ENCODE assay signal across 13 cellular contexts in the genomic region with DNA sequence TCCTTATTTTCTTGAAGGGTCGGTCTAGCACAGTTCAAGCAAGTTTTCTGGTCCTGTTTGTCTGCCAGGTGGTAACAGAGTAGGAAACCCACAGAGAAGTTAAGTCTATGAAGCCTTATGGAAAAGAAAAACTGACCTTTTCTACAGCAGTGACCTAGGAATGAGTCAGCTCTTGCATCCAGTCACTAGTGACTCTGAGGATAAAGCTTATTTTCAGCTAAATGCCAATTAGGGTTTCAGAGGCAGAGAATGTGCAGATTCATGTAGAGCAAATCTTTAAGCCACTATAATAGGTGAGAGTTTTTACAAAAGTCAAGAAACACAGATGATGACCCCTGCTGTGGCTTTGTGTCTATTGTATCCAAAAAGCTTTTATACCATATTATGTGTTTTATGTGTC.
DNase-seq lines count a peak whose midpoint lies in the region; ATAC-seq and TF ChIP-seq lines count a peak whose summit lies in the region.
"Had no signal": no experiment of that assay in that cellular context is flagged by ENCODE, and none has a peak within 500 bp of the region (broad histone marks: within the 10 kb centered on the region; RNA-seq: fewer than 3 reads in every experiment).

No MANE protein-coding gene starts in this region.

- H3K36me3 Mint-ChIP-seq in brain = no peaks in the 10 kb centered on the region

- H3K9me3 Mint-ChIP-seq in brain = no peaks in the 10 kb centered on the region

- H3K4me1 Mint-ChIP-seq in brain = peaks cover 8% of the 10 kb centered on the region

- H3K4me1 ChIP-seq in left lung (no peaks in the 10 kb centered on the region), PC-9 (replicated peaks; ENCODE audit: insufficient read depth) (peaks cover 6% of the 10 kb centered on the region; the same call in 1 of the 2 replicates)
- H3K4me1 ChIP-seq: Peyer's patch, right lobe of liver had no signal

- no peak overlapping the region for H2AFZ ChIP-seq in PC-9

- intact Hi-C loops in left lung (cut with DNase I) = no loop called here
- intact Hi-C loops in PC-9 (cut with micrococcal nuclease; ENCODE audit: unreplicated experiment) = no loop called here

- no peak overlapping the region for H3K4me2 ChIP-seq in PC-9

- H3K27me3 ChIP-seq in left lung (no peaks in the 10 kb centered on the region), PC-9 (ENCODE audit: insufficient read depth, low read depth) (no peaks in the 10 kb centered on the region)
- H3K27me3 ChIP-seq: Peyer's patch, right lobe of liver had no signal

- H3K79me2 ChIP-seq in PC-9 (ENCODE audit: low read depth) = no peaks in the 10 kb centered on the region

- H3K9me3 ChIP-seq in left lung (no peaks in the 10 kb centered on the region), PC-9 (ENCODE audit: insufficient read depth, low read depth) (no peaks in the 10 kb centered on the region)
- H3K9me3 ChIP-seq: Peyer's patch, right lobe of liver had no signal

- H4K20me1 ChIP-seq in PC-9 (ENCODE audit: insufficient read depth) = no peaks in the 10 kb centered on the region

- no TSS peak for BruUV-seq in PC-9 (replicated peaks; lab: Mats Ljungman, UMichigan)

- H3K36me3 ChIP-seq in left lung (no peaks in the 10 kb centered on the region), PC-9 (ENCODE audit: low read depth) (no peaks in the 10 kb centered on the region)
- H3K36me3 ChIP-seq: Peyer's patch, right lobe of liver had no signal

- ATAC-seq in left lung = peak; percentile 39
- ATAC-seq: left colon had no signal

- DNase-seq in AG08396 (ENCODE audit: low spot score) = peak; percentile 64
- DNase-seq in HT1080 (ENCODE audit: low read depth) = peak; percentile 81
- no peak for DNase-seq in left lung
- DNase-seq in activated T-cell treated with anti-CD3 and anti-CD28 coated beads for 4 hours = no peak
- no peak for DNase-seq in PC-9
- no peak for DNase-seq in NCI-H1930 (lab: John Stamatoyannopoulos, UW)
- DNase-seq in activated CD4-positive, alpha-beta T cell treated with anti-CD3 and anti-CD28 coated beads, Interleukin-2, amount 50 U/mL, for 48 hours = no peak
- DNase-seq: activated CD4-positive, alpha-beta T cell treated with anti-CD3 and anti-CD28 coated beads, Interleukin-2, amount 50 U/mL, for 4 hours; DMS79; left colon; Peyer's patch; right lobe of liver had no signal

- no peaks in the 10 kb centered on the region for H3K27me3 Mint-ChIP-seq in brain

- peak overlapping the region in 4 of 5 experiments; percentile 43 to 93 (median 63) for H3K27ac Mint-ChIP-seq in brain

- no peak overlapping the region for H3K4me3 Mint-ChIP-seq in brain

- POLR2A ChIA-PET in PC-9 (lab: Charles Lee; ENCODE audit: unreplicated experiment) = interaction anchor here (0.6 kb wide), 1 partner anchor 613 kb away, joined by 15 read pairs; no protein-coding TSS in a partner anchor

- no peak overlapping the region for H3K27ac ChIP-seq in left lung
- H3K27ac ChIP-seq in PC-9 = no peak overlapping the region
- H3K27ac ChIP-seq: Peyer's patch, right lobe of liver had no signal

- no peak overlapping the region for H3K4me3 ChIP-seq in left lung
- no peak overlapping the region for H3K4me3 ChIP-seq in PC-9
- H3K4me3 ChIP-seq: Peyer's patch, right lobe of liver had no signal

- H3K9me2 ChIP-seq in PC-9 (ENCODE audit: insufficient read depth) = no peaks in the 10 kb centered on the region

- H3F3A ChIP-seq in PC-9 (ENCODE audit: insufficient read depth, low read depth) = no peaks in the 10 kb centered on the region

- CTCF ChIA-PET in PC-9 (lab: Charles Lee) = no interaction called here

- no peak for TF ChIP-seq CTCF in brain (conservative IDR thresholded peaks at IDR 0.05)
- no peak for TF ChIP-seq CTCF in left lung (IDR thresholded peaks at IDR 0.05)
- no peak for TF ChIP-seq CTCF in PC-9 (conservative IDR thresholded peaks at IDR 0.05)

Comparison
In these comparisons a context has a peak if more than half of its experiments do, and no peak if none do; other contexts are left out.
1. DNase-seq: peak in AG08396 (single experiment) and HT1080 (single experiment); none in left lung (0 of 2), activated T-cell treated with anti-CD3 and anti-CD28 coated beads for 4 hours (single experiment), PC-9 (0 of 2), NCI-H1930 (0 of 2) and activated CD4-positive, alpha-beta T cell treated with anti-CD3 and anti-CD28 coated beads, Interleukin-2, amount 50 U/mL, for 48 hours (0 of 2).